ENCODE assay signal across 13 cellular contexts in genomic region chr2:55097462-55098410, GRCh38. TPM values are rescaled to one million over a fixed set of nuclear protein-coding genes. Genes with fewer than 3 reads are reported as not detected.
DNase-seq lines count a peak whose midpoint lies in the region; ATAC-seq and TF ChIP-seq lines count a peak whose summit lies in the region.
"Had no signal": no experiment of that assay in that cellular context is flagged by ENCODE, and none has a peak within 500 bp of the region (broad histone marks: within the 10 kb centered on the region; RNA-seq: fewer than 3 reads in every experiment).

No MANE protein-coding gene starts in this region.

- H3K9me3 ChIP-seq in adipocyte (ENCODE audit: control insufficient read depth, low read length) (no peaks in the 10 kb centered on the region), hepatocyte (ENCODE audit: low read depth) (no peaks in the 10 kb centered on the region), spleen (no peaks in the 10 kb centered on the region)
- H3K9me3 ChIP-seq: Caco-2, prostate gland had no signal

- H3K9me2 ChIP-seq in hepatocyte (replicated peaks; ENCODE audit: insufficient read depth), result no peaks in the 10 kb centered on the region

- H4K20me1 ChIP-seq in hepatocyte (ENCODE audit: insufficient read depth, poor library complexity, severe bottlenecking), result no peaks in the 10 kb centered on the region

- peak overlapping the region; percentile 54 for H3K4me2 ChIP-seq in hepatocyte

- intact Hi-C loops in spleen (cut with DNase I; ENCODE audit: low total_unique reads), result no loop called here

- H3K27me3 ChIP-seq in HL-60 (ENCODE audit: insufficient read depth, poor library complexity, severe bottlenecking), result no peaks in the 10 kb centered on the region
- no peaks in the 10 kb centered on the region for H3K27me3 ChIP-seq in adipocyte (replicated peaks; ENCODE audit: control insufficient read depth, insufficient read depth, low read length)
- no peaks in the 10 kb centered on the region for H3K27me3 ChIP-seq in hepatocyte
- H3K27me3 ChIP-seq in spleen (replicated peaks in 1 of 7), result no peaks in the 10 kb centered on the region

- H3K79me2 ChIP-seq in hepatocyte, result no peaks in the 10 kb centered on the region

- 38% methylated on average over 6 of the region's 6 CpGs for WGBS in hepatocyte (ENCODE audit: low lambda C conversion rate, missing lambda C conversion rate)
- WGBS in spleen, 5 donors, result 59 to 67% (median 63%) methylated on average over 6 of the region's 6 CpGs

- peak overlapping the region; percentile 64 for H3K27ac ChIP-seq in HL-60 (replicated peaks)
- H3K27ac ChIP-seq in hepatocyte, result peak overlapping the region; percentile 72
- H3K27ac ChIP-seq in spleen, result peak overlapping the region in 6 of 8 donors; percentile 27 to 87 (median 58)

- H2AFZ ChIP-seq in hepatocyte, result no peak overlapping the region

- H3K36me3 ChIP-seq in adipocyte (ENCODE audit: control insufficient read depth, insufficient read depth, low read length, severe bottlenecking) (no peaks in the 10 kb centered on the region), hepatocyte (replicated peaks; ENCODE audit: insufficient read depth, low read depth) (no peaks in the 10 kb centered on the region), spleen (no peaks in the 10 kb centered on the region)
- H3K36me3 ChIP-seq: prostate gland had no signal

- H3K4me1 ChIP-seq in adipocyte (ENCODE audit: control insufficient read depth, insufficient read depth, low read length), result peaks cover 68% of the 10 kb centered on the region
- H3K4me1 ChIP-seq in hepatocyte (ENCODE audit: insufficient read depth), result peaks cover 28% of the 10 kb centered on the region
- H3K4me1 ChIP-seq in spleen, result peaks cover 0 to 74% (median 29%) of the 10 kb centered on the region in 6 donors

- ATAC-seq in HG03469 (IDR thresholded peaks at IDR 0.05; ENCODE audit: unreplicated experiment) (no peak), HG02973 (IDR thresholded peaks at IDR 0.05; ENCODE audit: unreplicated experiment) (no peak), GM19452 (IDR thresholded peaks at IDR 0.05; ENCODE audit: unreplicated experiment) (no peak)
- ATAC-seq: effector memory CD8-positive, alpha-beta T cell had no signal

- H3K9ac ChIP-seq in adipocyte (ENCODE audit: low read length), result peak overlapping the region; percentile 66

- TF ChIP-seq CTCF in HL-60 (IDR thresholded peaks at IDR 0.05; ENCODE audit: insufficient read depth, low read length) (no peak), hepatocyte (IDR thresholded peaks at IDR 0.05; ENCODE audit: poor library complexity) (no peak), spleen (IDR thresholded peaks at IDR 0.05 in 8 of 11, conservative IDR thresholded peaks at IDR 0.05 in 3 of 11) (no peak)

- DNase-seq in HL-60 (ENCODE audit: low read depth in 1 of 2, low spot score in 1 of 2) (peak in 1 of 2 experiments; percentile 77), adipocyte (ENCODE audit: low read depth) (no peak), hepatocyte (ENCODE audit: low spot score) (peak; percentile 51), spleen (no peak), NCI-H146 treated with DMSO at 0.1 percent for 48 hours (lab: John Stamatoyannopoulos, UW; ENCODE audit: unreplicated experiment) (no peak)
- DNase-seq: activated CD4-positive, alpha-beta T cell treated with anti-CD3 and anti-CD28 coated beads for 1 hour; Caco-2; effector memory CD8-positive, alpha-beta T cell; immature natural killer cell had no signal

- TF ChIP-seq POLR2A in spleen (IDR thresholded peaks at IDR 0.05), result no peak

- no peak overlapping the region for H3K4me3 ChIP-seq in HL-60 (replicated peaks; ENCODE audit: insufficient read depth, low read length)
- H3K4me3 ChIP-seq in adipocyte (ENCODE audit: low read length), result peak overlapping the region; percentile 51
- no peak overlapping the region for H3K4me3 ChIP-seq in hepatocyte
- no peak overlapping the region for H3K4me3 ChIP-seq in spleen
- H3K4me3 ChIP-seq: prostate gland had no signal

RNA-seq across cellular contexts. Expression of gene RTN4, which starts 47.5 kb away (rescaled TPM):
- total RNA-seq in hepatocyte (243 and 284 TPM in 2 replicates), spleen (100 to 1,000 TPM; 129 to 215 (median 168) TPM)
- polyA plus RNA-seq in hepatocyte (437 and 455 TPM in 2 replicates), spleen (10 to 100 TPM; 55.2 to 87.4 (median 76.3) TPM)
